8 cellular contexts compared by ENCODE assay signal in the genomic region with DNA sequence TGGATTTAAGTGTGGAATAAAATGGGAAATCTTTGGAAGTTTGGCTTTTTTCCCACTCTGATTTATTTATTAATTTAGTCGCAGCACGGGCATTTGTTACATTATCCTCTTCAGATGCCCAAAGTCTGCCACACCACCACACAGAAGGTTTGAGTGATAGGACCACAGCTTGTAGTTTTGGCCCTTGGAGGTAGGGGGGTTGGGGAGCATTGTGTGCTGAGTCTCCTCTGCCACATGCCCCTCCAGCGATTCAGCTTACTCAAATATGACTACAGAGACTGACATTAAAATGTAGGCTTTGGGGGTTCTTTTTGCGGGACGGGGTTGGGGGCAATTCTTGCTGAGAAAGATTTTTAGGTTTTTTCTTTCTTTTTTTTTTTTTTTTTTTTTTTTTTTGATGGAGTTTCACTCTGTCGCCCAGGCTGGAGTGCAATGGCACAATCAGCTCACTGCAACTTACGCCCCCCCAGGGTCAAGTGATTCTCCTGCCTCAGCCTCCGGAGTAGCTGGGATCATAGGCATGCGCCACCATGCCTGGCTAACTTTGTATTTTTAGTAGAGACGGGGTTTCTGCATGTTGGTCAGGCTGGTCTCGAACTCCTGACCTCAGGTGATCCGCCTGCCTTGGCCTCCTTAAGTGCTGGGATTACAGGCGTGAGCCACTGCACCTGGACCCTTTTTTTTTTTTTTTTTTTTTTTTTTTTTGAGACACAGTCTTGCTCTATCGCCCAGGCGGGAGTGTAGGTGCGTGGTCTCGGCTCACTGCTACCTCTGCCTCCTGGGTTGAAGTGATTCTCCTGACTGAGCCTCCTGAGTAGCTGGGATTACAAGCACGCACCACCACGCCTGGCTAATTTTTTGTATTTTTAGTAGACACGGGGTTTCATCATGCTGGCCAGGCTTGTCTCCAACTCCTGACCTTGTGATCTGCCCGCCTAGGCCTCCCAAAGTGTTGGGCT. TPM values are rescaled to one million over a fixed set of nuclear protein-coding genes. Genes with fewer than 3 reads are reported as not detected.
DNase-seq lines count a peak whose midpoint lies in the region; ATAC-seq, FAIRE-seq and TF ChIP-seq lines count a peak whose summit lies in the region.
"Not testable (repeated sequence)": the region's sequence is repeated elsewhere in the genome, so short reads cannot be mapped to it uniquely, and the experiment has no call there.

No MANE protein-coding gene starts in this region.

- not testable (repeated sequence) for H3K9me3 Mint-ChIP-seq in astrocyte (ENCODE audit: unreplicated experiment)

- H3K4me1 ChIP-seq in A549: peaks cover 49% of the 10 kb centered on the region
- H3K4me1 ChIP-seq in HUES64 (ENCODE audit: insufficient read depth, low read length): peaks cover 37% of the 10 kb centered on the region
- peaks cover 23% of the 10 kb centered on the region for H3K4me1 ChIP-seq in astrocyte (ENCODE audit: insufficient read depth, low read length)
- peaks cover 61% of the 10 kb centered on the region for H3K4me1 ChIP-seq in lower lobe of right lung
- H3K4me1 ChIP-seq in smooth muscle cell (ENCODE audit: low read depth): peaks cover 36% of the 10 kb centered on the region

- H3K79me2 ChIP-seq in astrocyte (ENCODE audit: insufficient read depth, low read length) (peaks cover 90% of the 10 kb centered on the region), smooth muscle cell (ENCODE audit: low read depth) (peaks cover 85% of the 10 kb centered on the region)

- not testable (repeated sequence) for H2AFZ ChIP-seq in astrocyte (ENCODE audit: low read depth, low read length); smooth muscle cell (ENCODE audit: low read depth)

- H3K4me2 ChIP-seq in A549 (peak overlapping the region; percentile 83), astrocyte (ENCODE audit: low read length) (peak overlapping the region; percentile 60), smooth muscle cell (peak overlapping the region; percentile 71)

- not testable (repeated sequence) for TF ChIP-seq EP300 in A549 (IDR thresholded peaks at IDR 0.05)

- CTCF ChIA-PET in A549 (lab: Yijun Ruan, JAX): interaction anchor here (0.6 kb wide), 1 partner anchor 17 kb away, joined by 3 read pairs; no protein-coding TSS in a partner anchor

- H3K27ac Mint-ChIP-seq in astrocyte (ENCODE audit: unreplicated experiment): not testable (repeated sequence)

- peaks cover 16% of the 10 kb centered on the region for H3K36me3 ChIP-seq in HUES64 (ENCODE audit: insufficient read depth, low read length)
- not testable (repeated sequence) for H3K36me3 ChIP-seq in astrocyte (ENCODE audit: insufficient read depth, low read length); smooth muscle cell (ENCODE audit: low read depth)
- H3K36me3 ChIP-seq in lower lobe of right lung: peaks cover 20% of the 10 kb centered on the region

- H3K9me3 ChIP-seq in A549; HUES64 (ENCODE audit: insufficient read depth, low read depth, low read length); astrocyte (ENCODE audit: insufficient read depth, low read depth, low read length); lower lobe of right lung; smooth muscle cell (replicated peaks; ENCODE audit: low read depth): not testable (repeated sequence)

- POLR2A ChIA-PET in A549 (lab: Yijun Ruan, JAX): not testable (repeated sequence)

- H3K4me3 ChIP-seq in A549; HUES64 (ENCODE audit: low read length); astrocyte (ENCODE audit: insufficient read depth, low read depth, low read length); fibroblast of mammary gland (ENCODE audit: control insufficient read depth, low read depth, low read length); lower lobe of right lung; smooth muscle cell: not testable (repeated sequence)

- not testable (repeated sequence) for ATAC-seq in A549, lower lobe of right lung

- TF ChIP-seq CTCF in A549 (IDR thresholded peaks at IDR 0.05); astrocyte (IDR thresholded peaks at IDR 0.05; ENCODE audit: insufficient read depth, low read depth, low read length); fibroblast of mammary gland (conservative IDR thresholded peaks at IDR 0.05; ENCODE audit: control insufficient read depth, insufficient read depth, low read depth, low read length); lower lobe of right lung (IDR thresholded peaks at IDR 0.05); smooth muscle cell (IDR thresholded peaks at IDR 0.05; ENCODE audit: borderline replicate concordance, insufficient read depth, poor library complexity, severe bottlenecking): not testable (repeated sequence)

- 79% methylated on average over 21 of the region's 21 CpGs for WGBS in A549 (ENCODE audit: missing lambda C conversion rate)
- 86% methylated on average over 16 of the region's 21 CpGs for WGBS in HUES64
- WGBS in smooth muscle cell (ENCODE audit: low lambda C conversion rate): 84% methylated on average over 21 of the region's 21 CpGs

- FAIRE-seq in A549 (lab: Jason Lieb, UNC); astrocyte (lab: Jason Lieb, UNC): not testable (repeated sequence)

- DNase-seq in A549 (ENCODE audit: low read depth in 1 of 2, low spot score in 1 of 2): peak in 1 of 2 experiments; percentile 56
- DNase-seq in GM03348 (ENCODE audit: low spot score): peak; percentile 14
- peak; percentile 40 for DNase-seq in RPMI8226
- DNase-seq in astrocyte (ENCODE audit: low read depth); lower lobe of right lung; smooth muscle cell (lab: John Stamatoyannopoulos, UW; ENCODE audit: unreplicated experiment): not testable (repeated sequence)
- DNase-seq in fibroblast of mammary gland (ENCODE audit: low read depth): peak; percentile 31

- H3K36me3 Mint-ChIP-seq in astrocyte (ENCODE audit: low read depth, unreplicated experiment): peaks cover 18% of the 10 kb centered on the region

- intact Hi-C loops in lower lobe of right lung (cut with DNase I): not testable (repeated sequence)

- H3K9ac ChIP-seq in HUES64 (ENCODE audit: low read depth, low read length): peak overlapping the region; percentile 2; the same call in 1 of the 2 replicates
- not testable (repeated sequence) for H3K9ac ChIP-seq in astrocyte (ENCODE audit: low read length); smooth muscle cell (ENCODE audit: low read depth)

- H3K27me3 Mint-ChIP-seq in astrocyte (ENCODE audit: low read depth, unreplicated experiment): not testable (repeated sequence)

- H3K27me3 ChIP-seq in HUES64 (ENCODE audit: insufficient read depth, low read length); astrocyte (ENCODE audit: insufficient read depth, low read length); lower lobe of right lung (ENCODE audit: low read depth); smooth muscle cell (ENCODE audit: low read depth): not testable (repeated sequence)

- peaks cover 34% of the 10 kb centered on the region for H3K4me1 Mint-ChIP-seq in astrocyte (ENCODE audit: low read depth, unreplicated experiment)

- TF ChIP-seq RAD21 in A549 (conservative IDR thresholded peaks at IDR 0.05 in 1 of 2, IDR thresholded peaks at IDR 0.05 in 1 of 2): not testable (repeated sequence)

- not testable (repeated sequence) for H3K4me3 Mint-ChIP-seq in astrocyte (ENCODE audit: unreplicated experiment)

- H3F3A ChIP-seq in smooth muscle cell (ENCODE audit: low read depth): peaks cover 14% of the 10 kb centered on the region

- TF ChIP-seq POLR2A in A549 (IDR thresholded peaks at IDR 0.05; ENCODE audit: low read length): not testable (repeated sequence)

- H4K20me1 ChIP-seq in astrocyte (ENCODE audit: insufficient read depth, low read length) (peaks cover 83% of the 10 kb centered on the region), smooth muscle cell (ENCODE audit: low read depth) (peaks cover 86% of the 10 kb centered on the region)

- H3K27ac ChIP-seq in A549 (peak overlapping the region; percentile 98 to 99; a peak in 5 of 6 replicates), HUES64 (ENCODE audit: low read depth, low read length) (peak overlapping the region; percentile 96; the same call in 1 of the 2 replicates), lower lobe of right lung (peak overlapping the region; percentile 13), smooth muscle cell (ENCODE audit: low read depth) (peak overlapping the region; percentile 61)
- not testable (repeated sequence) for H3K27ac ChIP-seq in astrocyte (ENCODE audit: low read depth, low read length)

RNA-seq across cellular contexts. Expression of gene GTF2I, which starts 4.6 kb away (rescaled TPM):
- polyA plus RNA-seq in A549 (2011; rRNA removed): 107 and 123 TPM in 2 replicates
- 59.9 and 87.3 TPM in 2 replicates for polyA plus RNA-seq in A549 (2012; cell fraction: cytosol; rRNA removed)
- 151 and 354 TPM in 2 replicates for polyA plus RNA-seq in A549 (2012; cell fraction: nucleus; rRNA removed)
- polyA plus RNA-seq in A549 (2017; fragmentation: RNase III; extraction: RNeasy Plus Mini Kit Qiagen cat#74134 plus additional on column Dnase treatment): 141 to 146 TPM (median 144 TPM) in 3 replicates
- polyA minus RNA-seq in A549 (2011; rRNA and poly(A)+ RNA removed): 43.0 and 56.8 TPM in 2 replicates
- polyA plus RNA-seq in HUES64 (2013, experiment 1 of 2): 196 TPM
- polyA plus RNA-seq in HUES64 (2013, experiment 2 of 2): 179 TPM
- total RNA-seq in astrocyte: 162 and 168 TPM in 2 replicates
- total RNA-seq in lower lobe of right lung: 214 TPM
- 90.7 and 101 TPM in 2 replicates for total RNA-seq in smooth muscle cell
- 63.9 and 86.1 TPM in 2 replicates for polyA plus RNA-seq in smooth muscle cell
